In the genomic region with DNA sequence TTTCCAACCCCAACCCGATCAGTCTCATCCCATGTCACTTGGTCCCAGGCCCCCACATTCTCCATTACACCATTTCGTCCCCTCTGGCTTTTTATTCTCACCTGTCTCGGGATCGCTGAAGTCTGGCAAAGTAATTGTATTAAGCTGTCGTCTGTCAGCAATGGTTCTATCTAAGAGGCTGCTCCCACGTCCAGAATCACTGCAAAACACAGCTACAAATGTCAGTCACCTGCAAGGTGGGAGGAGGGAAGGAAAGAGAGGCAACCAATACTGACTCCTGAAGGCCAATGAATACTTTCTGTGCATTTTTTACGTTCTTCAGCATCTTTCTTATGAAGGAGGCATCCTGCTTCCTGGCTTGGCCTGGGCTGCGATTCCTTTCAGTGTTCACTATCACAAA, we compare ENCODE assay signal across 30 cellular contexts.
"Had no signal": no experiment of that assay in that cellular context is flagged by ENCODE, and none has a peak within 500 bp of the region (broad histone marks: within the 10 kb centered on the region; RNA-seq: fewer than 3 reads in every experiment).

No MANE protein-coding gene starts in this region.

- H3K4me1 Mint-ChIP-seq: activated CD8-positive, alpha-beta memory T cell treated with anti-CD3 and anti-CD28 coated beads, Interleukin-2, amount 10 ng/mL, durations not matched to agents 7 days and 5 days; immature natural killer cell; naive thymus-derived CD8-positive, alpha-beta T cell had no signal

- H3K36me3 Mint-ChIP-seq: activated CD8-positive, alpha-beta memory T cell treated with anti-CD3 and anti-CD28 coated beads, Interleukin-2, amount 10 ng/mL, durations not matched to agents 7 days and 5 days; activated naive CD4-positive, alpha-beta T cell treated with anti-CD3 and anti-CD28 coated beads, Interleukin-2, amount 50 U/mL, for 72 hours; immature natural killer cell; stimulated activated memory B cell treated with anti-CD40 and anti-IgM and Interleukin-4, amounts not matched to agents 10 μg/mL and 1 μg/mL and 100 μg/mL, for 72 hours; WTC11 had no signal

- H3K4me3 Mint-ChIP-seq: activated CD8-positive, alpha-beta memory T cell treated with anti-CD3 and anti-CD28 coated beads, Interleukin-2, amount 10 ng/mL, durations not matched to agents 7 days and 5 days; activated CD8-positive, alpha-beta T cell treated with anti-CD3 and anti-CD28 coated beads, Interleukin-2, amount 10 ng/mL, durations not matched to agents 7 days and 5 days; immature natural killer cell; mesothelial cell of epicardium; naive thymus-derived CD8-positive, alpha-beta T cell; stimulated activated memory B cell treated with anti-CD40 and anti-IgM and Interleukin-4, amounts not matched to agents 10 μg/mL and 1 μg/mL and 100 μg/mL, for 72 hours; stimulated activated naive CD8-positive, alpha-beta T cell treated with anti-CD3 and anti-CD28 coated beads, Interleukin-15, amount 100 ng/mL, for 72 hours; WTC11 had no signal

- H3K27me3 ChIP-seq: esophagus muscularis mucosa, foreskin keratinocyte, heart left ventricle, ovary, thyroid gland, upper lobe of right lung had no signal

- H3K27me3 Mint-ChIP-seq: naive thymus-derived CD8-positive, alpha-beta T cell; progenitor cell of endocrine pancreas; stimulated activated naive CD8-positive, alpha-beta T cell treated with anti-CD3 and anti-CD28 coated beads, Interleukin-15, amount 100 ng/mL, for 72 hours had no signal

- H3K4me3 ChIP-seq: coronary artery, esophagus muscularis mucosa, heart left ventricle, ovary, thyroid gland, upper lobe of right lung had no signal

- H3K27ac ChIP-seq: coronary artery, foreskin keratinocyte, ovary, thyroid gland, upper lobe of right lung had no signal

- H3K36me3 ChIP-seq: ovary, thyroid gland, upper lobe of right lung had no signal

- H3K4me1 ChIP-seq: foreskin keratinocyte, thyroid gland had no signal

- H3K9me3 Mint-ChIP-seq: activated naive CD4-positive, alpha-beta T cell treated with anti-CD3 and anti-CD28 coated beads, Interleukin-2, amount 50 U/mL, for 72 hours; activated T-helper 2 cell treated with anti-CD3 and anti-CD28 coated beads, Interferon-gamma antibody, Interleukin-2, Interleukin-4, amounts not matched to agents 10 μg/mL and 5 μg/mL and 100 μg/mL, durations not matched to agents 14 hours and 24 hours and 36 hours; immature natural killer cell; mesothelial cell of epicardium; naive thymus-derived CD8-positive, alpha-beta T cell; stimulated activated memory B cell treated with anti-CD40 and anti-IgM and Interleukin-4, amounts not matched to agents 10 μg/mL and 1 μg/mL and 100 μg/mL, for 72 hours; stimulated activated naive CD8-positive, alpha-beta T cell treated with anti-CD3 and anti-CD28 coated beads, Interleukin-15, amount 100 ng/mL, for 72 hours; WTC11 had no signal

- DNase-seq: activated CD4-positive, alpha-beta T cell treated with anti-CD3 and anti-CD28 coated beads for 1 hour; activated CD8-positive, alpha-beta memory T cell treated with anti-CD3 and anti-CD28 coated beads, Interleukin-2, amount 10 ng/mL, durations not matched to agents 7 days and 5 days; activated CD8-positive, alpha-beta T cell treated with anti-CD3 and anti-CD28 coated beads, Interleukin-2, amount 10 ng/mL, durations not matched to agents 7 days and 5 days; activated T-cell treated with anti-CD3 and anti-CD28 coated beads, Interleukin-2, amount 50 U/mL, for 48 hours; anterior cingulate cortex; foreskin keratinocyte; heart left ventricle; hypothalamus; immature natural killer cell; kidney; left colon; naive thymus-derived CD8-positive, alpha-beta T cell; ovary; retina; small intestine; stimulated activated CD4-positive, alpha-beta T cell treated with anti-CD3 and anti-CD28 coated beads, Interleukin-1b, Interleukin-23, amount 100 ng/mL, for 48 hours; stimulated activated CD4-positive, alpha-beta T cell treated with anti-CD3 and anti-CD28 coated beads, Interleukin-4, amount 100 ng/mL, for 4 hours; stimulated activated CD8-positive, alpha-beta memory T cell treated with anti-CD3 and anti-CD28 coated beads, Interleukin-4, amount 100 ng/mL, for 48 hours; stimulated activated naive CD8-positive, alpha-beta T cell treated with anti-CD3 and anti-CD28 coated beads, Interleukin-15, amount 100 ng/mL, for 72 hours; T-helper 2 cell; thyroid gland; upper lobe of right lung had no signal

- H3K9me3 ChIP-seq: esophagus muscularis mucosa, heart left ventricle, ovary, thyroid gland, upper lobe of right lung had no signal

- H3K27ac Mint-ChIP-seq: activated CD8-positive, alpha-beta memory T cell treated with anti-CD3 and anti-CD28 coated beads, Interleukin-2, amount 10 ng/mL, durations not matched to agents 7 days and 5 days; activated CD8-positive, alpha-beta T cell treated with anti-CD3 and anti-CD28 coated beads, Interleukin-2, amount 10 ng/mL, durations not matched to agents 7 days and 5 days; activated naive CD4-positive, alpha-beta T cell treated with anti-CD3 and anti-CD28 coated beads, Interleukin-2, amount 50 U/mL, for 72 hours; activated T-helper 2 cell treated with anti-CD3 and anti-CD28 coated beads, Interferon-gamma antibody, Interleukin-2, Interleukin-4, amounts not matched to agents 10 μg/mL and 5 μg/mL and 100 μg/mL, durations not matched to agents 14 hours and 24 hours and 36 hours; immature natural killer cell; mesothelial cell of epicardium; naive thymus-derived CD8-positive, alpha-beta T cell; progenitor cell of endocrine pancreas; stimulated activated memory B cell treated with anti-CD40 and anti-IgM and Interleukin-4, amounts not matched to agents 10 μg/mL and 1 μg/mL and 100 μg/mL, for 72 hours; stimulated activated naive CD8-positive, alpha-beta T cell treated with anti-CD3 and anti-CD28 coated beads, Interleukin-15, amount 100 ng/mL, for 72 hours had no signal
